28 cellular contexts compared by ENCODE assay signal in genomic region chr1:184915463-184916080, GRCh38. TPM values are rescaled to one million over a fixed set of nuclear protein-coding genes. Genes with fewer than 3 reads are reported as not detected.
DNase-seq lines count a peak whose midpoint lies in the region; ATAC-seq and TF ChIP-seq lines count a peak whose summit lies in the region.
"Had no signal": no experiment of that assay in that cellular context is flagged by ENCODE, and none has a peak within 500 bp of the region (broad histone marks: within the 10 kb centered on the region; RNA-seq: fewer than 3 reads in every experiment).

No MANE protein-coding gene starts in this region.

- H3K4me3 ChIP-seq in astrocyte of the spinal cord (ENCODE audit: low read depth, low read length) = no peak overlapping the region
- H3K4me3 ChIP-seq in fibroblast of pulmonary artery (replicated peaks; ENCODE audit: low read depth, low read length) = no peak overlapping the region
- no peak overlapping the region for H3K4me3 ChIP-seq in brain microvascular endothelial cell (ENCODE audit: low read depth, low read length)
- H3K4me3 ChIP-seq: cardiac muscle cell, lower lobe of right lung had no signal

- no peaks in the 10 kb centered on the region for H3K27me3 ChIP-seq in brain microvascular endothelial cell (replicated peaks)
- H3K27me3 ChIP-seq: cardiac muscle cell had no signal

- H3K27ac ChIP-seq in brain microvascular endothelial cell = no peak overlapping the region
- H3K27ac ChIP-seq: cardiac muscle cell, lower lobe of right lung had no signal

- H3K4me1 Mint-ChIP-seq in IgD-negative memory B cell = peaks cover 24 to 36% (median 34%) of the 10 kb centered on the region in 3 donors
- H3K4me1 Mint-ChIP-seq: endodermal cell; stimulated activated naive CD8-positive, alpha-beta T cell treated with anti-CD3 and anti-CD28 coated beads, Interleukin-15, amount 100 ng/mL, for 72 hours had no signal

- no peaks in the 10 kb centered on the region for H3K36me3 Mint-ChIP-seq in IgD-negative memory B cell
- H3K36me3 Mint-ChIP-seq: natural killer cell had no signal

- DNase-seq in DMS153 treated with DMSO at 0.1 percent for 48 hours (lab: John Stamatoyannopoulos, UW; ENCODE audit: unreplicated experiment) (peak; percentile 16), astrocyte of the spinal cord (ENCODE audit: low read depth, low spot score) (peak; percentile 29), fibroblast of pulmonary artery (ENCODE audit: low read depth) (peak; percentile 59), NCI-H510A (lab: John Stamatoyannopoulos, UW) (no peak), brain microvascular endothelial cell (no peak), NCI-H2227 treated with DMSO at 0.1 percent for 48 hours (lab: John Stamatoyannopoulos, UW) (no peak)
- DNase-seq: activated B cell treated with CpG ODN at 0.5 μM for 24 hours; activated CD4-positive, alpha-beta T cell treated with anti-CD3 and anti-CD28 coated beads, Interleukin-2, amount 50 U/mL, for 1 hour; activated naive CD4-positive, alpha-beta T cell; activated T-cell treated with anti-CD3 and anti-CD28 coated beads, Interleukin-2, amount 50 U/mL, for 48 hours; CD4-positive, CD25-positive, alpha-beta regulatory T cell; endodermal cell; glutamatergic neuron; GOT3; KG1; kidney; lower lobe of right lung; natural killer cell; NCI-H1436; NCI-H524 treated with DMSO at 0.1 percent for 48 hours; occipital lobe; SIG-M5; small intestine; stimulated activated naive CD8-positive, alpha-beta T cell treated with anti-CD3 and anti-CD28 coated beads, Interleukin-15, amount 100 ng/mL, for 72 hours; SW 1271 had no signal

- TF ChIP-seq CTCF in astrocyte of the spinal cord (IDR thresholded peaks at IDR 0.05; ENCODE audit: low read depth, low read length) (no peak), fibroblast of pulmonary artery (IDR thresholded peaks at IDR 0.05; ENCODE audit: low read length, missing control alignments) (no peak), brain microvascular endothelial cell (IDR thresholded peaks at IDR 0.05; ENCODE audit: low read depth, low read length, missing control alignments) (no peak)

- H3K27ac Mint-ChIP-seq in IgD-negative memory B cell = no peak overlapping the region
- H3K27ac Mint-ChIP-seq: activated B cell treated with CpG ODN at 0.5 μM for 24 hours; endodermal cell; natural killer cell; stimulated activated naive CD8-positive, alpha-beta T cell treated with anti-CD3 and anti-CD28 coated beads, Interleukin-15, amount 100 ng/mL, for 72 hours had no signal

- in situ Hi-C loops in astrocyte of the spinal cord (cut with HindIII; ENCODE audit: low sequenced_read_pairs) = no loop called here
- in situ Hi-C loops in brain microvascular endothelial cell (cut with HindIII; ENCODE audit: low pct_ligation_motif_present, low sequenced_read_pairs) = no loop called here

- no peak for ATAC-seq in HG02798 (IDR thresholded peaks at IDR 0.05; ENCODE audit: poor library complexity, unreplicated experiment)
- ATAC-seq: lower lobe of right lung; natural killer cell; stimulated activated naive CD8-positive, alpha-beta T cell treated with anti-CD3 and anti-CD28 coated beads, Interleukin-15, amount 100 ng/mL, for 72 hours had no signal

- H3K4me3 Mint-ChIP-seq in IgD-negative memory B cell = peak overlapping the region in 3 of 4 donors; percentile 29 to 84 (median 40)
- H3K4me3 Mint-ChIP-seq: activated B cell treated with CpG ODN at 0.5 μM for 24 hours; CD4-positive, CD25-positive, alpha-beta regulatory T cell; endodermal cell; natural killer cell; stimulated activated naive CD8-positive, alpha-beta T cell treated with anti-CD3 and anti-CD28 coated beads, Interleukin-15, amount 100 ng/mL, for 72 hours had no signal

- no peaks in the 10 kb centered on the region for H3K36me3 ChIP-seq in brain microvascular endothelial cell (replicated peaks)
- H3K36me3 ChIP-seq: cardiac muscle cell, lower lobe of right lung had no signal

- no peaks in the 10 kb centered on the region for H3K27me3 Mint-ChIP-seq in IgD-negative memory B cell
- H3K27me3 Mint-ChIP-seq: activated B cell treated with CpG ODN at 0.5 μM for 24 hours; CD4-positive, CD25-positive, alpha-beta regulatory T cell had no signal

- peaks cover 0 to 3% (median 0%) of the 10 kb centered on the region in 3 donors for H3K9me3 Mint-ChIP-seq in IgD-negative memory B cell
- H3K9me3 Mint-ChIP-seq: activated B cell treated with CpG ODN at 0.5 μM for 24 hours; natural killer cell; stimulated activated naive CD8-positive, alpha-beta T cell treated with anti-CD3 and anti-CD28 coated beads, Interleukin-15, amount 100 ng/mL, for 72 hours had no signal

RNA-seq across cellular contexts. Expression of gene NIBAN1, which starts 58.7 kb away (rescaled TPM):
- 8.7 TPM for polyA plus RNA-seq in IgD-negative memory B cell

Comparison
In these comparisons a context has a peak if more than half of its experiments do, and no peak if none do; other contexts are left out.
1. DNase-seq: peak in DMS153 treated with DMSO at 0.1 percent for 48 hours (single experiment), astrocyte of the spinal cord (single experiment) and fibroblast of pulmonary artery (single experiment); none in NCI-H510A (single experiment), brain microvascular endothelial cell (single experiment) and NCI-H2227 treated with DMSO at 0.1 percent for 48 hours (single experiment).